In the genomic region with DNA sequence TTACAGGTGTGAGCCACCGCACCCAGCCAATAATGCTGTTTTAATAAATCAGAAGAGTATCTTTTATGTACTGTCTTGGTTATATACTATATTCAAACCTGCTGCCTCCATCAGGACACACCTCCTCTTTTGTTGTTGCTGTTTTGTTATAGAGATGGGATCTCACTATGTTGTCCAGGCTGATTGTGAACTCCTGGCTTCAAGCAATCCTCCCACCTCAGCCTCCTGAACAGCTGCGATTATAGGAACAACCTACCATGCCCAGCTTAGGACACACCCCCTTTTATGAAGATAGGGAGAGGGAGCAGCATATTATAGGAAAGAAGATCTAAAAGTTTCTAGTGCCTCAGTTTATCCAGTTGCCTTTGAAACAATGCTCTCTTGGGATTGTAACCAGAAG, we compare ENCODE assay signal across 2 cellular contexts.
TF ChIP-seq lines count a peak whose summit lies in the region.

No MANE protein-coding gene starts in this region.

TF ChIP-seq in WTC11, 78 proteins besides CTCF, POLR2A, EP300 and RAD21:
- TF ChIP-seq, protein P1, sequence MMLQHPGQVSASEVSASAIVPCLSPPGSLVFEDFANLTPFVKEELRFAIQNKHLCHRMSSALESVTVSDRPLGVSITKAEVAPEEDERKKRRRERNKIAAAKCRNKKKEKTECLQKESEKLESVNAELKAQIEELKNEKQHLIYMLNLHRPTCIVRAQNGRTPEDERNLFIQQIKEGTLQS (CRISPR knock-in tag; conservative IDR thresholded peaks at IDR 0.05), result no peak
- no peak for TF ChIP-seq MYBL2 (CRISPR knock-in tag; IDR thresholded peaks at IDR 0.05)
- TF ChIP-seq ZNF121 (CRISPR knock-in tag; IDR thresholded peaks at IDR 0.05), result peak; percentile 80; the same call in 1 of the 2 replicates

TF ChIP-seq in H1, 55 proteins besides CTCF, POLR2A, EP300 and RAD21:
- peak; percentile 62; the same call in 1 of the 2 replicates for TF ChIP-seq KDM1A (IDR thresholded peaks at IDR 0.05; ENCODE audit: borderline replicate concordance, low read length)
- no peak for TF ChIP-seq POU5F1 (IDR thresholded peaks at IDR 0.05; ENCODE audit: low read depth, low read length)
- no peak for TF ChIP-seq SP4 (IDR thresholded peaks at IDR 0.05; ENCODE audit: low read length)
- no peak for TF ChIP-seq CTBP2 (IDR thresholded peaks at IDR 0.05; ENCODE audit: borderline replicate concordance, insufficient read depth, insufficient read length, low read length)
- TF ChIP-seq RNF2 (IDR thresholded peaks at IDR 0.05; ENCODE audit: borderline replicate concordance, low read depth, low read length, missing control alignments, poor library complexity, severe bottlenecking), result no peak
- TF ChIP-seq TAF1 (IDR thresholded peaks at IDR 0.05; ENCODE audit: low read depth, low read length), result no peak
- no peak for TF ChIP-seq GABPA (IDR thresholded peaks at IDR 0.05; ENCODE audit: borderline replicate concordance, insufficient read depth, low read length)
- TF ChIP-seq RFX5 (IDR thresholded peaks at IDR 0.05; ENCODE audit: borderline replicate concordance, low read depth, low read length), result no peak
- no peak for TF ChIP-seq CEBPB (IDR thresholded peaks at IDR 0.05; ENCODE audit: low read depth, low read length)
